In genomic region chr1:30600258-30600657, GRCh38 we compare ENCODE assay signal across 15 cellular contexts.
A peak's percentile ranks its signal among the peaks of the same experiment; 100 is the strongest.
DNase-seq lines count a peak whose midpoint lies in the region; ATAC-seq and TF ChIP-seq lines count a peak whose summit lies in the region.
"Had no signal": no experiment of that assay in that cellular context is flagged by ENCODE, and none has a peak within 500 bp of the region (broad histone marks: within the 10 kb centered on the region; RNA-seq: fewer than 3 reads in every experiment).

No MANE protein-coding gene starts in this region.

- H2BK120ac ChIP-seq in neuronal stem cell (ENCODE audit: low read depth, low read length) = no peak overlapping the region

- H3K14ac ChIP-seq in neuronal stem cell (ENCODE audit: low read length) = no peak overlapping the region

- peak; percentile 11 for DNase-seq in NCI-H510A treated with DMSO at 0.1 percent for 48 hours (lab: John Stamatoyannopoulos, UW)
- DNase-seq in NCI-H510A (lab: John Stamatoyannopoulos, UW) = no peak
- no peak for DNase-seq in GM06990 (ENCODE audit: extremely low read depth, insufficient read length)
- peak; percentile 60 for DNase-seq in coronary artery (ENCODE audit: low spot score)
- DNase-seq in neuronal stem cell (ENCODE audit: low spot score) = no peak
- no peak for DNase-seq in NAMALWA (ENCODE audit: low spot score)
- DNase-seq: DND-41; HCEC 1CT; MM.1S; NCI-H187 treated with DMSO at 0.1 percent for 48 hours; NCI-H524; NK-92 treated with Interleukin-12 subunit alpha and Interleukin-12 subunit beta, amount 100 ng/mL, for 24 hours had no signal

- H3K27ac ChIP-seq in coronary artery = no peak overlapping the region
- no peak overlapping the region for H3K27ac ChIP-seq in neuronal stem cell (replicated peaks; ENCODE audit: low read length)
- H3K27ac ChIP-seq: SK-N-MC had no signal

- H2BK15ac ChIP-seq in neuronal stem cell (ENCODE audit: low read length) = peak overlapping the region; percentile 3

- no peak overlapping the region for H2AFZ ChIP-seq in neuronal stem cell (ENCODE audit: low read length)

- H4K91ac ChIP-seq in neuronal stem cell (ENCODE audit: low read depth, low read length, poor library complexity) = no peak overlapping the region

- no peak overlapping the region for H3K4ac ChIP-seq in neuronal stem cell (ENCODE audit: low read length)

- H3K79me1 ChIP-seq in neuronal stem cell (ENCODE audit: low read depth, low read length) = no peaks in the 10 kb centered on the region

- ATAC-seq in GM21515 (IDR thresholded peaks at IDR 0.05; ENCODE audit: unreplicated experiment) (no peak), HG03354 (IDR thresholded peaks at IDR 0.05; ENCODE audit: poor library complexity, severe bottlenecking, unreplicated experiment) (no peak)

- no peak overlapping the region for H4K8ac ChIP-seq in neuronal stem cell (ENCODE audit: low read depth, low read length)

- peaks cover 0 to 1% of the 10 kb centered on the region in 2 donors for H3K4me1 ChIP-seq in neuronal stem cell (ENCODE audit: control insufficient read depth in 2 of 2, insufficient read depth in 1 of 2, low read depth in 1 of 2, low read length in 2 of 2)

- peak overlapping the region; percentile 18 for H3K4me3 ChIP-seq in GM06990 (replicated peaks; ENCODE audit: low read depth, low read length)
- H3K4me3 ChIP-seq in coronary artery = no peak overlapping the region
- H3K4me3 ChIP-seq in neuronal stem cell (ENCODE audit: low read length in 2 of 2) = no peak overlapping the region
- H3K4me3 ChIP-seq: SK-N-MC had no signal

- no peak overlapping the region for H2BK12ac ChIP-seq in neuronal stem cell (ENCODE audit: low read length)

- no peaks in the 10 kb centered on the region for H3K27me3 ChIP-seq in GM06990 (replicated peaks; ENCODE audit: control insufficient read depth, insufficient read depth, low read length)
- peaks cover 0 to 19% (median 0%) of the 10 kb centered on the region in 3 experiments for H3K27me3 ChIP-seq in neuronal stem cell (ENCODE audit: control insufficient read depth in 3 of 3, insufficient read depth in 3 of 3, low read depth in 1 of 3, low read length in 3 of 3)

- no peak overlapping the region for H2AK5ac ChIP-seq in neuronal stem cell (ENCODE audit: low read depth, low read length)

- no peaks in the 10 kb centered on the region for H3K36me3 ChIP-seq in GM06990 (ENCODE audit: control insufficient read depth, insufficient read depth, low read length)
- no peaks in the 10 kb centered on the region for H3K36me3 ChIP-seq in neuronal stem cell (replicated peaks in 1 of 2; ENCODE audit: control insufficient read depth in 2 of 2, insufficient read depth in 2 of 2, low read length in 2 of 2)

- no peak overlapping the region for H3K9ac ChIP-seq in neuronal stem cell (ENCODE audit: low read depth, low read length, poor library complexity)

- no peak overlapping the region for H3K23ac ChIP-seq in neuronal stem cell (ENCODE audit: low read depth, low read length, poor library complexity)

- H3K18ac ChIP-seq in neuronal stem cell (ENCODE audit: low read length) = peak overlapping the region; percentile 22

- no peaks in the 10 kb centered on the region for H3K9me3 ChIP-seq in neuronal stem cell (replicated peaks in 1 of 2; ENCODE audit: control insufficient read depth in 2 of 2, insufficient read depth in 1 of 2, low read depth in 1 of 2, low read length in 2 of 2)

- TF ChIP-seq CTCF in GM06990 (IDR thresholded peaks at IDR 0.05; ENCODE audit: insufficient read depth, low read length, poor library complexity, severe bottlenecking) (no peak), coronary artery (IDR thresholded peaks at IDR 0.05) (no peak)

- no peak overlapping the region for H3K4me2 ChIP-seq in neuronal stem cell (ENCODE audit: insufficient read depth, low read length, poor library complexity, severe bottlenecking)

- peak overlapping the region; percentile 32 for H2BK5ac ChIP-seq in neuronal stem cell (ENCODE audit: low read length)

- WGBS in neuronal stem cell (ENCODE audit: extremely low coverage in 2 of 2, insufficient read length in 2 of 2, insufficient replicate concordance in 1 of 2), 2 donors = no CpG with 5 or more reads among the region's 9 CpGs

Comparison
In these comparisons a context has a peak if more than half of its experiments do, and no peak if none do; other contexts are left out.
1. DNase-seq: peak in NCI-H510A treated with DMSO at 0.1 percent for 48 hours (single experiment) and coronary artery (single experiment); none in NCI-H510A (single experiment), GM06990 (single experiment), neuronal stem cell (single experiment) and NAMALWA (single experiment).